ENCODE assay signal across 8 cellular contexts in the genomic region with DNA sequence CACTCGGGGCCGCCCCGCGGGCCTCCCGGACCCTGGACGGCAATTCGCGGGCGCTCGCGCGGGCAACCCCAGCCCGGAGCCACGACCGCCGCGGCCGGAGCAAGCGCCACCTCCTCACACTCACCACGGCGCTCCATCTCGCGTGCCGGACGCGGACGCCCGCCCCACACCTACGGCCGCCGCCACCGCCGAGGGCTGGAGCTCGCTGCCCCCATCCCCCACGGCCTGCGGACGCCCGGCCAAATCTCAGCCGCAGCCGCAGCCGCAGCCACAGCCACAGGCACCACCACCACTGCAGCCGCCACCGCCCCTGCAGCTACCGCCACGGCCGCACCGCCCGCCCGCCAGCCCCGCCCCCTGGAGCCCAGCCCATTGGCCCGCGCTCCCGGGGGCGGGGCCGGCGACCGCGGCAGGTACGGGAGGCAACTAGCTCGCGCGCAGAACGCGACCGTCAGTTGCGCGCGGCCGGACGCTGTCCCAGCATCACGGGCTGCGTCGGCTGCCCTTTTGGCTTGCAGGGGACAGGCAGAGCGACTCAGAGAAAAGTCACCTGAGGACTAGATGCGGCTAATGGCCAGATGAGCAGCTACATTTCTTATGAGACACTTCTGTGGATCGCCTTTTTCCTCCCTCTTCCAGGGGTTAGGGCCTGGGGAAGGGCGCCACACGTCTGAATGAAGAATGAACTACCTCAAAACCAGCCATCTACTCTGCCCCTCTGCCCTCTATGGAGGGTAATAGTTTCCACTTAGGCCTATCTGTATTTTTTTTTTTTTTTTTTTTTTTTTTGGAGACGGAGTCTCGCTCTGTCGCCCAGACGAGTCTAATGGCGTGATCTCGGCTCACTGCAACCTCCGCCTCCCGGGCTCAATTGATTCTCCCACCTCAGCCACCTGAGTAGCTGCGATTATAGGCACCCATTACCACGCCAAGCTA. TPM values are rescaled to one million over a fixed set of nuclear protein-coding genes. Genes with fewer than 3 reads are reported as not detected.
DNase-seq lines count a peak whose midpoint lies in the region; ATAC-seq, FAIRE-seq and TF ChIP-seq lines count a peak whose summit lies in the region.

TSS of gene ARHGAP29 (minus strand) at position 294 of the 936 bp plus-strand sequence. CDS start 5,973 bp downstream, outside the sequence.

- peak in 1 of 2 experiments; percentile 9; a peak in 1 of 5 replicates for TF ChIP-seq RAD21 in A549 (conservative IDR thresholded peaks at IDR 0.05 in 1 of 2, IDR thresholded peaks at IDR 0.05 in 1 of 2)

- ATAC-seq in A549, result peak; percentile 92 to 93
- ATAC-seq in GM18511 (IDR thresholded peaks at IDR 0.05; ENCODE audit: unreplicated experiment), result peak; percentile 81
- peak; percentile 78 for ATAC-seq in HG03045 (IDR thresholded peaks at IDR 0.05; ENCODE audit: unreplicated experiment)
- ATAC-seq in activated T-cell treated with anti-CD3 and anti-CD28 coated beads, Interleukin-2, amount 50 U/mL, for 72 hours (replicated peaks in 1 of 2), result peak; percentile 94 to 95
- peak; percentile 82 to 88 for ATAC-seq in natural killer cell treated with Interleukin-12 subunit alpha and Interleukin-12 subunit beta and Interleukin-15 and Interleukin-18, amount 100 ng/mL, for 72 hours
- peak; percentile 70 for ATAC-seq in thoracic aorta (ENCODE audit: insufficient number of reproducible peaks, low FRiP score, low read depth)

- 29% methylated on average over 24 of the region's 88 CpGs for WGBS in A549 (ENCODE audit: missing lambda C conversion rate)

- H3K9me3 ChIP-seq in A549 (peaks cover 7% of the 10 kb centered on the region; the same call in 2 of the 3 replicates), thoracic aorta (peaks cover under 1% of the 10 kb centered on the region)

- H3K4me1 Mint-ChIP-seq in activated T-cell treated with anti-CD3 and anti-CD28 coated beads, Interleukin-2, amount 50 U/mL, for 72 hours (ENCODE audit: low read depth), result peaks cover 13% of the 10 kb centered on the region
- H3K4me1 Mint-ChIP-seq in natural killer cell treated with Interleukin-12 subunit alpha and Interleukin-12 subunit beta and Interleukin-15 and Interleukin-18, amount 100 ng/mL, for 72 hours (ENCODE audit: low read depth in 2 of 2), result peaks cover 10 to 14% of the 10 kb centered on the region in 2 donors

- DNase-seq in A549 (ENCODE audit: low read depth in 1 of 2, low spot score in 1 of 2) (peak; percentile 48 to 79), NCI-H510A treated with DMSO at 0.1 percent for 48 hours (lab: John Stamatoyannopoulos, UW) (peak; percentile 92), fibroblast of mammary gland (ENCODE audit: low read depth) (peak; percentile 58), thoracic aorta (ENCODE audit: low spot score) (peak; percentile 21)
- peak; percentile 78 to 79 for DNase-seq in activated T-cell treated with anti-CD3 and anti-CD28 coated beads, Interleukin-2, amount 50 U/mL, for 72 hours
- DNase-seq in natural killer cell treated with Interleukin-12 subunit alpha and Interleukin-12 subunit beta and Interleukin-15 and Interleukin-18, amount 100 ng/mL, for 72 hours (ENCODE audit: low spot score), result peak; percentile 61

- H3K4me3 ChIP-seq in A549 (peak within 1 kb of the TSS; percentile 84), fibroblast of mammary gland (ENCODE audit: control insufficient read depth, low read depth, low read length) (peak within 1 kb of the TSS; percentile 89), thoracic aorta (peak within 1 kb of the TSS; percentile 91)

- no peak within 1 kb of the TSS for H3K27ac Mint-ChIP-seq in activated T-cell treated with anti-CD3 and anti-CD28 coated beads, Interleukin-2, amount 50 U/mL, for 72 hours
- H3K27ac Mint-ChIP-seq in natural killer cell treated with Interleukin-12 subunit alpha and Interleukin-12 subunit beta and Interleukin-15 and Interleukin-18, amount 100 ng/mL, for 72 hours, result no peak within 1 kb of the TSS

- H3K4me2 ChIP-seq in A549, result peak within 1 kb of the TSS; percentile 98

- peaks cover 3% of the 10 kb centered on the region in 2 donors for H3K36me3 Mint-ChIP-seq in activated T-cell treated with anti-CD3 and anti-CD28 coated beads, Interleukin-2, amount 50 U/mL, for 72 hours (ENCODE audit: insufficient read depth in 2 of 2)
- H3K36me3 Mint-ChIP-seq in natural killer cell treated with Interleukin-12 subunit alpha and Interleukin-12 subunit beta and Interleukin-15 and Interleukin-18, amount 100 ng/mL, for 72 hours, result peaks cover 19% of the 10 kb centered on the region

- no peaks in the 10 kb centered on the region for H3K36me3 ChIP-seq in thoracic aorta

- no peak for TF ChIP-seq EP300 in A549 (IDR thresholded peaks at IDR 0.05)

- no peak for TF ChIP-seq CTCF in A549 (IDR thresholded peaks at IDR 0.05)
- no peak for TF ChIP-seq CTCF in fibroblast of mammary gland (conservative IDR thresholded peaks at IDR 0.05; ENCODE audit: control insufficient read depth, insufficient read depth, low read depth, low read length)
- no peak for TF ChIP-seq CTCF in thoracic aorta (IDR thresholded peaks at IDR 0.05)

- peak within 1 kb of the TSS; percentile 76 to 81 for H3K4me3 Mint-ChIP-seq in activated T-cell treated with anti-CD3 and anti-CD28 coated beads, Interleukin-2, amount 50 U/mL, for 72 hours
- H3K4me3 Mint-ChIP-seq in natural killer cell treated with Interleukin-12 subunit alpha and Interleukin-12 subunit beta and Interleukin-15 and Interleukin-18, amount 100 ng/mL, for 72 hours, result peak within 1 kb of the TSS; percentile 41

- CTCF ChIA-PET in A549 (lab: Yijun Ruan, JAX), result interaction anchor here (0.8 to 5.2 kb wide), 17 partner anchors 9 to 215 kb away, joined by 3 to 34 read pairs (median 4); no protein-coding TSS in a partner anchor

- peaks cover 48% of the 10 kb centered on the region for H3K4me1 ChIP-seq in A549
- peaks cover 0 to 15% of the 10 kb centered on the region in 2 donors for H3K4me1 ChIP-seq in thoracic aorta (ENCODE audit: control insufficient read depth in 1 of 2, low read depth in 2 of 2)

- no peak for FAIRE-seq in A549 (lab: Jason Lieb, UNC)

- H3K27ac ChIP-seq in A549 (peak within 1 kb of the TSS; percentile 88 to 97), thoracic aorta (peak within 1 kb of the TSS; percentile 75 to 86)

- POLR2A ChIA-PET in A549 (lab: Yijun Ruan, JAX), result interaction anchor here (0.6 to 3.1 kb wide), 12 partner anchors 9 to 226 kb away, joined by 3 to 26 read pairs (median 4); no protein-coding TSS in a partner anchor

- H3K9me3 Mint-ChIP-seq in activated T-cell treated with anti-CD3 and anti-CD28 coated beads, Interleukin-2, amount 50 U/mL, for 72 hours, result peaks cover 0 to 2% of the 10 kb centered on the region in 2 donors
- no peaks in the 10 kb centered on the region for H3K9me3 Mint-ChIP-seq in natural killer cell treated with Interleukin-12 subunit alpha and Interleukin-12 subunit beta and Interleukin-15 and Interleukin-18, amount 100 ng/mL, for 72 hours

- H3K27me3 Mint-ChIP-seq in activated T-cell treated with anti-CD3 and anti-CD28 coated beads, Interleukin-2, amount 50 U/mL, for 72 hours (ENCODE audit: low read depth), result peaks cover 82% of the 10 kb centered on the region
- peaks cover 53 to 80% of the 10 kb centered on the region in 2 donors for H3K27me3 Mint-ChIP-seq in natural killer cell treated with Interleukin-12 subunit alpha and Interleukin-12 subunit beta and Interleukin-15 and Interleukin-18, amount 100 ng/mL, for 72 hours

- no peaks in the 10 kb centered on the region for H3K27me3 ChIP-seq in thoracic aorta (replicated peaks; ENCODE audit: insufficient read depth)

- peak; percentile 81 for TF ChIP-seq POLR2A in A549 (IDR thresholded peaks at IDR 0.05; ENCODE audit: low read length)

TF ChIP-seq in A549, 52 proteins besides CTCF, POLR2A, EP300 and RAD21 (continues in another document):
- TF ChIP-seq, protein P1, sequence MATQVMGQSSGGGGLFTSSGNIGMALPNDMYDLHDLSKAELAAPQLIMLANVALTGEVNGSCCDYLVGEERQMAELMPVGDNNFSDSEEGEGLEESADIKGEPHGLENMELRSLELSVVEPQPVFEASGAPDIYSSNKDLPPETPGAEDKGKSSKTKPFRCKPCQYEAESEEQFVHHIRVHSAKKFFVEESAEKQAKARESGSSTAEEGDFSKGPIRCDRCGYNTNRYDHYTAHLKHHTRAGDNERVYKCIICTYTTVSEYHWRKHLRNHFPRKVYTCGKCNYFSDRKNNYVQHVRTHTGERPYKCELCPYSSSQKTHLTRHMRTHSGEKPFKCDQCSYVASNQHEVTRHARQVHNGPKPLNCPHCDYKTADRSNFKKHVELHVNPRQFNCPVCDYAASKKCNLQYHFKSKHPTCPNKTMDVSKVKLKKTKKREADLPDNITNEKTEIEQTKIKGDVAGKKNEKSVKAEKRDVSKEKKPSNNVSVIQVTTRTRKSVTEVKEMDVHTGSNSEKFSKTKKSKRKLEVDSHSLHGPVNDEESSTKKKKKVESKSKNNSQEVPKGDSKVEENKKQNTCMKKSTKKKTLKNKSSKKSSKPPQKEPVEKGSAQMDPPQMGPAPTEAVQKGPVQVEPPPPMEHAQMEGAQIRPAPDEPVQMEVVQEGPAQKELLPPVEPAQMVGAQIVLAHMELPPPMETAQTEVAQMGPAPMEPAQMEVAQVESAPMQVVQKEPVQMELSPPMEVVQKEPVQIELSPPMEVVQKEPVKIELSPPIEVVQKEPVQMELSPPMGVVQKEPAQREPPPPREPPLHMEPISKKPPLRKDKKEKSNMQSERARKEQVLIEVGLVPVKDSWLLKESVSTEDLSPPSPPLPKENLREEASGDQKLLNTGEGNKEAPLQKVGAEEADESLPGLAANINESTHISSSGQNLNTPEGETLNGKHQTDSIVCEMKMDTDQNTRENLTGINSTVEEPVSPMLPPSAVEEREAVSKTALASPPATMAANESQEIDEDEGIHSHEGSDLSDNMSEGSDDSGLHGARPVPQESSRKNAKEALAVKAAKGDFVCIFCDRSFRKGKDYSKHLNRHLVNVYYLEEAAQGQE (IDR thresholded peaks at IDR 0.05), result no peak
- no peak for TF ChIP-seq MYC (IDR thresholded peaks at IDR 0.05; ENCODE audit: borderline replicate concordance, low read length)
- no peak for TF ChIP-seq RNF2 (IDR thresholded peaks at IDR 0.05; ENCODE audit: borderline replicate concordance, low read depth)
- TF ChIP-seq JUN (IDR thresholded peaks at IDR 0.05), result peak; percentile 28 to 79; a peak in 2 of 5 replicates
- 0 out of 3 replicates have a peak, but pooled peaks have one; percentile 6 for TF ChIP-seq SMC3 (IDR thresholded peaks at IDR 0.05)

RNA-seq across cellular contexts. Expression of gene ARHGAP29, which starts in this region (rescaled TPM):
- 22.0 and 29.7 TPM in 2 replicates for polyA plus RNA-seq in A549 (2011; rRNA removed)
- polyA plus RNA-seq in A549 (2012; cell fraction: cytosol; rRNA removed), result 4.7 and 5.0 TPM in 2 replicates
- 4.3 and 5.9 TPM in 2 replicates for polyA plus RNA-seq in A549 (2012; cell fraction: nucleus; rRNA removed)
- polyA plus RNA-seq in A549 (2017; fragmentation: RNase III; extraction: RNeasy Plus Mini Kit Qiagen cat#74134 plus additional on column Dnase treatment), result 14.3 to 16.2 TPM (median 15.8 TPM) in 3 replicates
- 15.6 and 16.1 TPM in 2 replicates for polyA minus RNA-seq in A549 (2011; rRNA and poly(A)+ RNA removed)
- total RNA-seq in activated T-cell treated with anti-CD3 and anti-CD28 coated beads, Interleukin-2, amount 50 U/mL, for 72 hours, result 1 to 10 TPM; 1.3 to 1.8 TPM
- total RNA-seq in natural killer cell treated with Interleukin-12 subunit alpha and Interleukin-12 subunit beta and Interleukin-15 and Interleukin-18, amount 100 ng/mL, for 72 hours, result not detected
- 10 to 100 TPM; 24.9 to 39.4 TPM for total RNA-seq in thoracic aorta

Comparison
In these comparisons a context has a peak if more than half of its experiments do, and no peak if none do; other contexts are left out.
1. Peak in every context shown above with its lines: DNase-seq, ATAC-seq, H3K4me3 ChIP-seq and H3K27ac ChIP-seq.
2. RNA of gene ARHGAP29 (total RNA-seq): 24.9 to 39.4 TPM in thoracic aorta; 1.3 to 1.8 TPM in activated T-cell treated with anti-CD3 and anti-CD28 coated beads, Interleukin-2, amount 50 U/mL, for 72 hours and not detected in natural killer cell treated with Interleukin-12 subunit alpha and Interleukin-12 subunit beta and Interleukin-15 and Interleukin-18, amount 100 ng/mL, for 72 hours; every median in the first group is over 4 times any median in the second.
3. Peak in DNase-seq and ATAC-seq in natural killer cell treated with Interleukin-12 subunit alpha and Interleukin-12 subunit beta and Interleukin-15 and Interleukin-18, amount 100 ng/mL, for 72 hours; RNA of the gene not detected or under 1 TPM.
4. DNase-seq: peak in every context shown above with its lines; median percentile 92 in NCI-H510A treated with DMSO at 0.1 percent for 48 hours; 78 in activated T-cell treated with anti-CD3 and anti-CD28 coated beads, Interleukin-2, amount 50 U/mL, for 72 hours; 64 in A549; 61 in natural killer cell treated with Interleukin-12 subunit alpha and Interleukin-12 subunit beta and Interleukin-15 and Interleukin-18, amount 100 ng/mL, for 72 hours; 58 in fibroblast of mammary gland; 21 in thoracic aorta.